Comparison of ENCODE assay signal across 23 cellular contexts in genomic region chr4:92461732-92462131, GRCh38.
"Had no signal": no experiment of that assay in that cellular context is flagged by ENCODE, and none has a peak within 500 bp of the region (broad histone marks: within the 10 kb centered on the region; RNA-seq: fewer than 3 reads in every experiment).

No MANE protein-coding gene starts in this region.

- H3K4me3 Mint-ChIP-seq: natural killer cell treated with Interleukin-12 subunit alpha and Interleukin-12 subunit beta and Interleukin-15 and Interleukin-18, amount 100 ng/mL, for 72 hours; stimulated activated effector memory CD8-positive, alpha-beta T cell treated with anti-CD3 and anti-CD28 coated beads, Interleukin-12 subunit alpha, Interleukin-12 subunit beta, amount 100 ng/mL, for 72 hours; type B pancreatic cell had no signal

- H3K9me3 ChIP-seq: esophagus squamous epithelium, gastroesophageal sphincter, pancreas, psoas muscle, right lobe of liver, suprapubic skin, thyroid gland had no signal

- H3K4me1 Mint-ChIP-seq: stimulated activated effector memory CD8-positive, alpha-beta T cell treated with anti-CD3 and anti-CD28 coated beads, Interleukin-12 subunit alpha, Interleukin-12 subunit beta, amount 100 ng/mL, for 72 hours had no signal

- H3K27me3 Mint-ChIP-seq: natural killer cell treated with Interleukin-12 subunit alpha and Interleukin-12 subunit beta and Interleukin-15 and Interleukin-18, amount 100 ng/mL, for 72 hours had no signal

- H3K27ac Mint-ChIP-seq: natural killer cell treated with Interleukin-12 subunit alpha and Interleukin-12 subunit beta and Interleukin-15 and Interleukin-18, amount 100 ng/mL, for 72 hours; stimulated activated effector memory CD8-positive, alpha-beta T cell treated with anti-CD3 and anti-CD28 coated beads, Interleukin-12 subunit alpha, Interleukin-12 subunit beta, amount 100 ng/mL, for 72 hours; type B pancreatic cell had no signal

- H3K27ac ChIP-seq: esophagus squamous epithelium, gastroesophageal sphincter, pancreas, psoas muscle, right lobe of liver, suprapubic skin, thyroid gland had no signal

- H3K9me3 Mint-ChIP-seq: type B pancreatic cell had no signal

- H3K36me3 ChIP-seq: esophagus squamous epithelium, gastroesophageal sphincter, pancreas, right lobe of liver, suprapubic skin, thyroid gland had no signal

- H3K36me3 Mint-ChIP-seq: natural killer cell treated with Interleukin-12 subunit alpha and Interleukin-12 subunit beta and Interleukin-15 and Interleukin-18, amount 100 ng/mL, for 72 hours; stimulated activated effector memory CD8-positive, alpha-beta T cell treated with anti-CD3 and anti-CD28 coated beads, Interleukin-12 subunit alpha, Interleukin-12 subunit beta, amount 100 ng/mL, for 72 hours; type B pancreatic cell had no signal

- H3K4me3 ChIP-seq: esophagus squamous epithelium, gastroesophageal sphincter, lung, pancreas, psoas muscle, right lobe of liver, suprapubic skin, thyroid gland had no signal

- H3K27me3 ChIP-seq: esophagus squamous epithelium, gastroesophageal sphincter, pancreas, right lobe of liver, suprapubic skin, thyroid gland had no signal

- DNase-seq: effector memory CD4-positive, alpha-beta T cell; esophagus squamous epithelium; foreskin fibroblast; glutamatergic neuron; left colon; left ventricle myocardium superior; mesenchymal stem cell; midbrain; occipital lobe; pancreas; psoas muscle; retina; right lobe of liver; stimulated activated CD4-positive, alpha-beta T cell treated with anti-CD3 and anti-CD28 coated beads, Interleukin-4, amount 100 ng/mL, for 1 hour; stimulated activated CD8-positive, alpha-beta memory T cell treated with anti-CD3 and anti-CD28 coated beads, Interleukin-4, amount 100 ng/mL, for 48 hours; stimulated activated naive CD8-positive, alpha-beta T cell treated with anti-CD3 and anti-CD28 coated beads, Interleukin-15, Interleukin-2, amounts not matched to agents 100 U/mL and 50 U/mL, for 24 hours; thyroid gland had no signal

- H3K4me1 ChIP-seq: esophagus squamous epithelium, gastroesophageal sphincter, pancreas, psoas muscle, right lobe of liver, suprapubic skin, thyroid gland had no signal
